ENCODE assay signal across 8 cellular contexts in genomic region chr12:108689314-108690190, GRCh38. TPM values are rescaled to one million over a fixed set of nuclear protein-coding genes. Genes with fewer than 3 reads are reported as not detected.
DNase-seq lines count a peak whose midpoint lies in the region; ATAC-seq and TF ChIP-seq lines count a peak whose summit lies in the region.

No MANE protein-coding gene starts in this region.

- peak; percentile 40 for ATAC-seq in activated CD8-positive, alpha-beta T cell treated with anti-CD3 and anti-CD28 coated beads for 36 hours
- no peak for ATAC-seq in GM21390 (IDR thresholded peaks at IDR 0.05; ENCODE audit: unreplicated experiment)
- ATAC-seq in GM19395 (IDR thresholded peaks at IDR 0.05; ENCODE audit: unreplicated experiment), result no peak

- no peaks in the 10 kb centered on the region for H3K27me3 Mint-ChIP-seq in activated CD8-positive, alpha-beta T cell treated with anti-CD3 and anti-CD28 coated beads for 36 hours

- H3K27ac Mint-ChIP-seq in activated CD8-positive, alpha-beta T cell treated with anti-CD3 and anti-CD28 coated beads for 36 hours, result peak overlapping the region; percentile 86

- H3K9me3 ChIP-seq in MM.1S (replicated peaks; ENCODE audit: insufficient read depth, low read length), result no peaks in the 10 kb centered on the region

- H3K4me3 ChIP-seq in MM.1S (ENCODE audit: low read length) (peak overlapping the region; percentile 55; the same call in 1 of the 2 replicates), fibroblast of pulmonary artery (replicated peaks; ENCODE audit: low read depth, low read length) (no peak overlapping the region)

- H3K4me2 ChIP-seq in MM.1S (ENCODE audit: low read depth, low read length), result peak overlapping the region; percentile 95

- H3F3A ChIP-seq in MM.1S (ENCODE audit: insufficient read depth, low read length), result peaks cover 56% of the 10 kb centered on the region

- CTCF ChIA-PET in activated CD8-positive, alpha-beta T cell treated with anti-CD3 and anti-CD28 coated beads for 36 hours (lab: Charles Lee), result interaction anchor here (0.9 to 13.0 kb wide), 6 partner anchors 13 to 144 kb away, joined by 3 to 110 read pairs (median 9); no protein-coding TSS in a partner anchor

- POLR2A ChIA-PET in activated CD8-positive, alpha-beta T cell treated with anti-CD3 and anti-CD28 coated beads for 36 hours (lab: Charles Lee), result interaction anchor here (0.6 to 1.5 kb wide), 5 partner anchors 9 to 487 kb away, joined by 3 to 4 read pairs (median 3); no protein-coding TSS in a partner anchor

- H3K27ac ChIP-seq in MM.1S (ENCODE audit: low read length), result peak overlapping the region; percentile 94

- no peaks in the 10 kb centered on the region for H3K36me3 ChIP-seq in MM.1S (replicated peaks; ENCODE audit: insufficient read depth, low read length)

- no peaks in the 10 kb centered on the region for H3K9me2 ChIP-seq in MM.1S (replicated peaks; ENCODE audit: insufficient read depth, low read length)

- H4K20me1 ChIP-seq in MM.1S (ENCODE audit: insufficient read depth, low read length), result no peaks in the 10 kb centered on the region

- peaks cover 68% of the 10 kb centered on the region for H3K4me1 ChIP-seq in MM.1S (ENCODE audit: low read length)

- no peaks in the 10 kb centered on the region for H3K27me3 ChIP-seq in MM.1S (replicated peaks; ENCODE audit: insufficient read depth, low read length)

- peaks cover 5% of the 10 kb centered on the region for H3K36me3 Mint-ChIP-seq in activated CD8-positive, alpha-beta T cell treated with anti-CD3 and anti-CD28 coated beads for 36 hours (ENCODE audit: low read depth)

- peaks cover 56% of the 10 kb centered on the region for H3K4me1 Mint-ChIP-seq in activated CD8-positive, alpha-beta T cell treated with anti-CD3 and anti-CD28 coated beads for 36 hours (ENCODE audit: low read depth)

- H3K4me3 Mint-ChIP-seq in activated CD8-positive, alpha-beta T cell treated with anti-CD3 and anti-CD28 coated beads for 36 hours, result peak overlapping the region; percentile 4

- intact Hi-C loops in activated CD8-positive, alpha-beta T cell treated with anti-CD3 and anti-CD28 coated beads for 36 hours (cut with micrococcal nuclease), result no loop called here

- no peaks in the 10 kb centered on the region for H3K9me3 Mint-ChIP-seq in activated CD8-positive, alpha-beta T cell treated with anti-CD3 and anti-CD28 coated beads for 36 hours

- DNase-seq in DMS79 treated with DMSO at 0.1 percent for 48 hours (lab: John Stamatoyannopoulos, UW) (peak; percentile 41), MM.1S (peak; percentile 41), fibroblast of pulmonary artery (ENCODE audit: low read depth) (peak; percentile 68), putamen (ENCODE audit: low spot score) (peak; percentile 65), NCI-H2227 treated with DMSO at 0.1 percent for 48 hours (lab: John Stamatoyannopoulos, UW) (no peak)
- DNase-seq in activated CD8-positive, alpha-beta T cell treated with anti-CD3 and anti-CD28 coated beads for 36 hours, result peak; percentile 21

- no peak overlapping the region for H2AFZ ChIP-seq in MM.1S (ENCODE audit: low read length)

- TF ChIP-seq CTCF in MM.1S (IDR thresholded peaks at IDR 0.05; ENCODE audit: low read length) (no peak), fibroblast of pulmonary artery (IDR thresholded peaks at IDR 0.05; ENCODE audit: low read length, missing control alignments) (peak; percentile 13)
- TF ChIP-seq CTCF in activated CD8-positive, alpha-beta T cell treated with anti-CD3 and anti-CD28 coated beads for 36 hours (IDR thresholded peaks at IDR 0.05), result no peak

- H3K9ac ChIP-seq in MM.1S (ENCODE audit: low read length), result peak overlapping the region; percentile 72

- H3K79me2 ChIP-seq in MM.1S (ENCODE audit: low read length), result peaks cover 87% of the 10 kb centered on the region

RNA-seq across cellular contexts. Expression of gene CORO1C, which starts 41.8 kb away (rescaled TPM):
- total RNA-seq in activated CD8-positive, alpha-beta T cell treated with anti-CD3 and anti-CD28 coated beads for 36 hours, result 10 to 100 TPM; 90.1 to 98.9 TPM

RNA-seq across cellular contexts. Expression of gene SELPLG, which starts 55.9 kb away (rescaled TPM):
- 10 to 100 TPM; 22.1 to 23.8 TPM for total RNA-seq in activated CD8-positive, alpha-beta T cell treated with anti-CD3 and anti-CD28 coated beads for 36 hours
